In genomic region chr6:65760285-65760684, GRCh38 we compare ENCODE assay signal across 26 cellular contexts. TPM values are rescaled to one million over a fixed set of nuclear protein-coding genes. Genes with fewer than 3 reads are reported as not detected.
DNase-seq lines count a peak whose midpoint lies in the region; FAIRE-seq lines count a peak whose summit lies in the region.
"Had no signal": no experiment of that assay in that cellular context is flagged by ENCODE, and none has a peak within 500 bp of the region (broad histone marks: within the 10 kb centered on the region; RNA-seq: fewer than 3 reads in every experiment).

No MANE protein-coding gene starts in this region.

- peak; percentile 14 for DNase-seq in AG20443 (ENCODE audit: low spot score)
- DNase-seq in HS-5 (ENCODE audit: low read depth) = peak; percentile 76
- DNase-seq in SW480 (ENCODE audit: low spot score) = peak; percentile 56
- peak; percentile 29 for DNase-seq in kidney tubule cell (ENCODE audit: low spot score)
- no peak for DNase-seq in activated CD4-positive, alpha-beta T cell treated with anti-CD3 and anti-CD28 coated beads for 1 hour
- DNase-seq in activated CD4-positive, alpha-beta T cell treated with anti-CD3 and anti-CD28 coated beads, Interleukin-2, amount 50 U/mL, for 4 hours = no peak
- DNase-seq in frontal cortex (ENCODE audit: low spot score in 2 of 2) = no peak
- DNase-seq in midbrain (lab: John Stamatoyannopoulos, UW) = no peak
- DNase-seq: activated CD4-positive, alpha-beta memory T cell treated with anti-CD3 and anti-CD28 coated beads for 36 hours; activated gamma-delta T cell treated with Interleukin-2 at 50 U/mL for 16 hours; activated T-cell treated with anti-CD3 and anti-CD28 coated beads for 4 hours; adrenal gland; AML-193; COR-L47; EL; glutamatergic neuron; NCI-H2029 treated with DMSO at 0.1 percent for 48 hours; NCI-H510A; right lobe of liver; Right ventricle myocardium superior; stimulated activated naive CD4-positive, alpha-beta T cell; thyroid gland; WERI-Rb-1 had no signal

- no peak for FAIRE-seq in frontal cortex (lab: Jason Lieb, UNC)
- FAIRE-seq: GM18507, K562 had no signal

RNA-seq across cellular contexts. Expression of gene EYS, which starts 53.3 kb away (rescaled TPM):
- total RNA-seq in frontal cortex = 2.0 TPM
- total RNA-seq: activated CD4-positive, alpha-beta memory T cell treated with anti-CD3 and anti-CD28 coated beads for 36 hours; esophagus mucosa; Right ventricle myocardium superior; thyroid gland had no signal

Comparison
In these comparisons a context has a peak if more than half of its experiments do, and no peak if none do; other contexts are left out.
1. DNase-seq: peak in AG20443 (single experiment), HS-5 (single experiment), SW480 (single experiment) and kidney tubule cell (single experiment); none in activated CD4-positive, alpha-beta T cell treated with anti-CD3 and anti-CD28 coated beads for 1 hour (single experiment), activated CD4-positive, alpha-beta T cell treated with anti-CD3 and anti-CD28 coated beads, Interleukin-2, amount 50 U/mL, for 4 hours (0 of 2), frontal cortex (0 of 2) and midbrain (single experiment).